In the genomic region with DNA sequence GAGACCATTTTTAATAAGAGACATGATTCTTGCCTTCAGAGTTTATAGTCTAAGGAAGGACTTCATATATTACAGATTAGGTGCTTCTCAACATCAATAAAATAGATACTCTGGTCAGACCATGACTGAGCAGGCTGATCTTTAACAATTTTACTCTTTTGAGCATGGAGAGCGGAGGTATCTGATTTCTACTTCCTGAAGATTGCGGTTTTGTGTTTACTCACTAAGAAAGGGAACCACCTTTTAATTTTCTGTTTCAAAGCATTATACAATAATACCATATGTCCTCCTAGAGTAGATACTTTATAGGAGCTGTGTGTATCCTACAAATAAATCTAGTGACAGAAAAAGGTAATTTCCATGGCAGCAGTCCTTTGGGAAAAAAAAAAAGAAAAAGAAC, we compare ENCODE assay signal across 15 cellular contexts. TPM values are rescaled to one million over a fixed set of nuclear protein-coding genes. Genes with fewer than 3 reads are reported as not detected.
DNase-seq lines count a peak whose midpoint lies in the region; ATAC-seq, FAIRE-seq and TF ChIP-seq lines count a peak whose summit lies in the region.
"Had no signal": no experiment of that assay in that cellular context is flagged by ENCODE, and none has a peak within 500 bp of the region (broad histone marks: within the 10 kb centered on the region; RNA-seq: fewer than 3 reads in every experiment).

No MANE protein-coding gene starts in this region.

- H3K27ac ChIP-seq in cardiac muscle cell (peak overlapping the region; percentile 83), HepG2 (ENCODE audit: extremely low read length, insufficient read depth, low read length) (no peak overlapping the region), esophagus muscularis mucosa (replicated peaks in 1 of 4) (no peak overlapping the region)
- H3K27ac ChIP-seq: GM23248 had no signal

- TF ChIP-seq CTCF in cardiac muscle cell (IDR thresholded peaks at IDR 0.05; ENCODE audit: low read depth, low read length): no peak
- TF ChIP-seq CTCF in HepG2 (CRISPR knock-in tag; IDR thresholded peaks at IDR 0.05): no peak
- TF ChIP-seq CTCF in esophagus muscularis mucosa (IDR thresholded peaks at IDR 0.05): no peak

- POLR2A ChIA-PET in HepG2 (lab: Yijun Ruan, JAX): no interaction called here

- H3K4me1 ChIP-seq in cardiac muscle cell (ENCODE audit: low read depth) (peaks cover 33% of the 10 kb centered on the region), HepG2 (ENCODE audit: insufficient read depth, low read length) (no peaks in the 10 kb centered on the region), esophagus muscularis mucosa (no peaks in the 10 kb centered on the region)

- H3K36me3 ChIP-seq in cardiac muscle cell (peaks cover 9% of the 10 kb centered on the region), HepG2 (replicated peaks in 1 of 2; ENCODE audit: control insufficient read depth in 1 of 2, insufficient read depth in 2 of 2, low read length in 2 of 2) (no peaks in the 10 kb centered on the region), esophagus muscularis mucosa (peaks cover 0 to 4% (median 3%) of the 10 kb centered on the region in 4 donors)

- no peaks in the 10 kb centered on the region for H3K79me2 ChIP-seq in HepG2 (ENCODE audit: insufficient read depth, low read length)

- no peak overlapping the region for H2AFZ ChIP-seq in HepG2 (ENCODE audit: low read length)
- H2AFZ ChIP-seq: GM23248 had no signal

- ATAC-seq in left cardiac atrium (no peak), GM18870 (IDR thresholded peaks at IDR 0.05; ENCODE audit: unreplicated experiment) (no peak), HepG2 (no peak)
- ATAC-seq in activated T-helper 17 cell treated with anti-CD3 and anti-CD28 coated beads, Interleukin-2, amount 50 U/mL, for 72 hours (replicated peaks): peak; percentile 32

- TF ChIP-seq RAD21 in HepG2 (CRISPR knock-in tag; IDR thresholded peaks at IDR 0.05): no peak

- H3K4me2 ChIP-seq in HepG2 (ENCODE audit: low read depth, low read length): no peak overlapping the region

- H3K4me3 ChIP-seq in cardiac muscle cell (no peak overlapping the region), HepG2 (replicated peaks in 1 of 3; ENCODE audit: insufficient read depth in 1 of 3, low read depth in 2 of 3, low read length in 3 of 3) (no peak overlapping the region), esophagus muscularis mucosa (no peak overlapping the region)
- H3K4me3 ChIP-seq: GM23248 had no signal

- TF ChIP-seq EP300 in HepG2 (IDR thresholded peaks at IDR 0.05; ENCODE audit: low read depth in 2 of 2, low read length in 2 of 2) (no peak), HepG2 (CRISPR knock-in tag; IDR thresholded peaks at IDR 0.05; ENCODE audit: borderline replicate concordance) (no peak), esophagus muscularis mucosa (IDR thresholded peaks at IDR 0.05) (no peak)

- H4K20me1 ChIP-seq in HepG2 (ENCODE audit: insufficient read depth, low read length): no peaks in the 10 kb centered on the region

- in situ Hi-C loops in HepG2 (cut with HindIII; ENCODE audit: extremely low pct_ligation_motif_present, low pct_unique_long_range_greater_than_20kb): no loop called here

- no TSS peak for BruUV-seq in HepG2 (replicated peaks; lab: Mats Ljungman, UMichigan)

- H3K27me3 ChIP-seq in cardiac muscle cell (no peaks in the 10 kb centered on the region), HepG2 (ENCODE audit: control insufficient read depth in 1 of 2, insufficient read depth in 2 of 2, low read length in 2 of 2) (no peaks in the 10 kb centered on the region), esophagus muscularis mucosa (no peaks in the 10 kb centered on the region)

- no peaks in the 10 kb centered on the region for H3K36me3 Mint-ChIP-seq in activated T-helper 17 cell treated with anti-CD3 and anti-CD28 coated beads, Interleukin-2, amount 50 U/mL, for 72 hours (ENCODE audit: low read depth)

- no peak for DNase-seq in cardiac muscle cell (ENCODE audit: low read depth in 1 of 2, low spot score in 1 of 2)
- DNase-seq in left cardiac atrium: no peak
- peak; percentile 27 for DNase-seq in NCI-H69 (lab: John Stamatoyannopoulos, UW)
- DNase-seq in HepG2 (ENCODE audit: low spot score): no peak
- DNase-seq in esophagus muscularis mucosa (ENCODE audit: extremely low spot score): no peak
- no peak for DNase-seq in cortex of kidney (lab: John Stamatoyannopoulos, UW)
- DNase-seq: ACHN, DMS 273 treated with DMSO at 0.1 percent for 48 hours, GM23248, NCI-H1436, NCI-H2081 treated with DMSO at 0.1 percent for 48 hours, RPMI8226 had no signal

- no peaks in the 10 kb centered on the region for H3K4me1 Mint-ChIP-seq in activated T-helper 17 cell treated with anti-CD3 and anti-CD28 coated beads, Interleukin-2, amount 50 U/mL, for 72 hours

- WGBS in HepG2 (ENCODE audit: low lambda C conversion rate): 100% methylated on average over 2 of the region's 2 CpGs
- WGBS in esophagus muscularis mucosa: 67% methylated on average over 2 of the region's 2 CpGs

- H3K9me3 Mint-ChIP-seq in activated T-helper 17 cell treated with anti-CD3 and anti-CD28 coated beads, Interleukin-2, amount 50 U/mL, for 72 hours: no peaks in the 10 kb centered on the region

- TF ChIP-seq POLR2A in HepG2 (IDR thresholded peaks at IDR 0.05; ENCODE audit: insufficient read depth in 1 of 2, low read depth in 2 of 2, low read length in 2 of 2) (no peak), esophagus muscularis mucosa (IDR thresholded peaks at IDR 0.05; ENCODE audit: low read depth) (no peak)

- no peaks in the 10 kb centered on the region for H3K9me3 ChIP-seq in cardiac muscle cell (ENCODE audit: low read depth)
- no peaks in the 10 kb centered on the region for H3K9me3 ChIP-seq in HepG2 (ENCODE audit: low read length)
- no peaks in the 10 kb centered on the region for H3K9me3 ChIP-seq in esophagus muscularis mucosa

- CTCF ChIA-PET in HepG2 (lab: Yijun Ruan, JAX; ENCODE audit: low intra/inter-chr PET ratio, low total read pairs): no interaction called here

- no peaks in the 10 kb centered on the region for H3K27me3 Mint-ChIP-seq in activated T-helper 17 cell treated with anti-CD3 and anti-CD28 coated beads, Interleukin-2, amount 50 U/mL, for 72 hours

- intact Hi-C loops in left cardiac atrium (cut with DNase I): no loop called here
- intact Hi-C loops in HepG2 (cut with micrococcal nuclease; ENCODE audit: unreplicated experiment): no loop called here
- intact Hi-C loops in esophagus muscularis mucosa (cut with DNase I): no loop called here

- H3K9ac ChIP-seq in HepG2 (ENCODE audit: insufficient read depth, low read depth, low read length): no peak overlapping the region
- H3K9ac ChIP-seq: GM23248 had no signal

- no peak overlapping the region for H3K27ac Mint-ChIP-seq in activated T-helper 17 cell treated with anti-CD3 and anti-CD28 coated beads, Interleukin-2, amount 50 U/mL, for 72 hours

- H3K4me3 Mint-ChIP-seq in activated T-helper 17 cell treated with anti-CD3 and anti-CD28 coated beads, Interleukin-2, amount 50 U/mL, for 72 hours: no peak overlapping the region

- no peak for FAIRE-seq in HepG2 (lab: Jason Lieb, UNC)
- FAIRE-seq: HTR-8/SVneo had no signal

TF ChIP-seq in HepG2, 621 proteins besides CTCF, POLR2A, EP300 and RAD21 (continues in another document):
- TF ChIP-seq MAFK (conservative IDR thresholded peaks at IDR 0.05 in 1 of 2, IDR thresholded peaks at IDR 0.05 in 1 of 2; ENCODE audit: low read length in 2 of 2) (no peak), ZNF547 (CRISPR knock-in tag; IDR thresholded peaks at IDR 0.05) (no peak), SIN3A (IDR thresholded peaks at IDR 0.05; ENCODE audit: borderline replicate concordance, low read depth, low read length) (no peak), ZNF3 (CRISPR knock-in tag; IDR thresholded peaks at IDR 0.05) (no peak)
- TF ChIP-seq, protein P1, sequence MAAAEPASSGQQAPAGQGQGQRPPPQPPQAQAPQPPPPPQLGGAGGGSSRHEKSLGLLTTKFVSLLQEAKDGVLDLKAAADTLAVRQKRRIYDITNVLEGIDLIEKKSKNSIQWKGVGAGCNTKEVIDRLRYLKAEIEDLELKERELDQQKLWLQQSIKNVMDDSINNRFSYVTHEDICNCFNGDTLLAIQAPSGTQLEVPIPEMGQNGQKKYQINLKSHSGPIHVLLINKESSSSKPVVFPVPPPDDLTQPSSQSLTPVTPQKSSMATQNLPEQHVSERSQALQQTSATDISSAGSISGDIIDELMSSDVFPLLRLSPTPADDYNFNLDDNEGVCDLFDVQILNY (CRISPR knock-in tag; conservative IDR thresholded peaks at IDR 0.05): no peak

RNA-seq across cellular contexts. Expression of a gene that starts 12.5 kb away (rescaled TPM):
- 6.3 and 13.0 TPM in 2 replicates for total RNA-seq in cardiac muscle cell
- 6.9 and 7.0 TPM in 2 replicates for polyA plus RNA-seq in cardiac muscle cell
- 1 to 10 TPM; 5.3 to 6.6 TPM for total RNA-seq in left cardiac atrium
- 1 to 10 TPM; 5.7 to 7.8 TPM for total RNA-seq in activated T-helper 17 cell treated with anti-CD3 and anti-CD28 coated beads, Interleukin-2, amount 50 U/mL, for 72 hours
- 17.6 and 24.5 TPM in 2 replicates for total RNA-seq in HepG2 (2016; rRNA removed; fragmentation: Illumina TruSeq; extraction: Trizol)
- total RNA-seq in HepG2 (2016; cell fraction: cytosol; rRNA removed; fragmentation: Illumina TruSeq; extraction: Trizol; ENCODE audit: low read depth): 2.6 and 2.8 TPM in 2 replicates
- total RNA-seq in HepG2 (2016; cell fraction: insoluble cytoplasmic fraction; rRNA removed; fragmentation: Illumina TruSeq; extraction: Trizol): 18.3 and 23.4 TPM in 2 replicates
- total RNA-seq in HepG2 (2016; cell fraction: membrane; rRNA removed; fragmentation: Illumina TruSeq; extraction: Trizol): 7.4 and 9.5 TPM in 2 replicates
- 14.0 and 15.8 TPM in 2 replicates for total RNA-seq in HepG2 (2016; cell fraction: nucleus; rRNA removed; fragmentation: Illumina TruSeq; extraction: Trizol)
- 5.4 and 7.3 TPM in 2 replicates for polyA plus RNA-seq in HepG2 (2011; rRNA removed)
- polyA plus RNA-seq in HepG2 (2011; cell fraction: cytosol; rRNA removed): 3.3 and 4.4 TPM in 2 replicates
- polyA plus RNA-seq in HepG2 (2011; cell fraction: nucleus; rRNA removed): 4.3 and 5.0 TPM in 2 replicates
- polyA plus RNA-seq in HepG2 (2012): 6.3 and 8.2 TPM in 2 replicates
- polyA plus RNA-seq in HepG2 (2016; cell fraction: cytosol; fragmentation: Illumina TruSeq; extraction: Trizol; ENCODE audit: low read depth): 1.5 and 1.7 TPM in 2 replicates
- polyA plus RNA-seq in HepG2 (2016; cell fraction: insoluble cytoplasmic fraction; fragmentation: Illumina TruSeq; extraction: Trizol; ENCODE audit: low read depth): 16.4 and 18.5 TPM in 2 replicates
- 4.0 and 4.4 TPM in 2 replicates for polyA plus RNA-seq in HepG2 (2016; cell fraction: membrane; fragmentation: Illumina TruSeq; extraction: Trizol; ENCODE audit: low read depth)
- polyA plus RNA-seq in HepG2 (2016; cell fraction: nucleus; fragmentation: Illumina TruSeq; extraction: Trizol; ENCODE audit: insufficient read depth, low read depth): 15.0 and 16.3 TPM in 2 replicates
- polyA minus RNA-seq in HepG2 (2011; rRNA and poly(A)+ RNA removed; ENCODE audit: low replicate concordance): 6.5 and 7.6 TPM in 2 replicates
- polyA minus RNA-seq in HepG2 (2011; cell fraction: cytosol; rRNA and poly(A)+ RNA removed): 5.8 and 6.3 TPM in 2 replicates
- 11.7 and 12.3 TPM in 2 replicates for polyA minus RNA-seq in HepG2 (2011; cell fraction: nucleus; rRNA and poly(A)+ RNA removed)
- 10 to 100 TPM in 2 of 4 donors, 1 to 10 TPM in 2; 9.8 to 11.1 (median 10.2) TPM for total RNA-seq in esophagus muscularis mucosa
